ENCODE assay signal across 1 cellular context in genomic region chr2:201698588-201699226, GRCh38.
TF ChIP-seq lines count a peak whose summit lies in the region.

Gene MPP4 (minus strand): TSS chr2:201698644. CDS start chr2:201693954, 4,690 bp downstream.

TF ChIP-seq in SK-N-SH treated with all-trans-retinoic acid at 6 μM for 48 hours, 23 proteins besides CTCF, POLR2A, EP300 and RAD21 (continued from another document):
- TF ChIP-seq PATZ1 (CRISPR knock-in tag; IDR thresholded peaks at IDR 0.05; ENCODE audit: borderline replicate concordance): no peak
- TF ChIP-seq ZC3H10 (CRISPR knock-in tag; IDR thresholded peaks at IDR 0.05): peak; percentile 67; the same call in 1 of the 2 replicates
- TF ChIP-seq ISL1 (CRISPR knock-in tag; IDR thresholded peaks at IDR 0.05): peak; percentile 83
- peak; percentile 48; the same call in 1 of the 2 replicates for TF ChIP-seq TOX (CRISPR knock-in tag; IDR thresholded peaks at IDR 0.05; ENCODE audit: borderline replicate concordance)
TF ChIP-seq in SK-N-SH treated with all-trans-retinoic acid at 6 μM for 48 hours: peak in this region for 8.
